ENCODE assay signal across 8 cellular contexts in genomic region chr1:115147928-115148327, GRCh38. TPM values are rescaled to one million over a fixed set of nuclear protein-coding genes. Genes with fewer than 3 reads are reported as not detected.
DNase-seq lines count a peak whose midpoint lies in the region; ATAC-seq and TF ChIP-seq lines count a peak whose summit lies in the region.
"Not testable (repeated sequence)": the region's sequence is repeated elsewhere in the genome, so short reads cannot be mapped to it uniquely, and the experiment has no call there.

No MANE protein-coding gene starts in this region.

- not testable (repeated sequence) for H3K36me3 Mint-ChIP-seq in GM23338 (ENCODE audit: low read depth); activated CD8-positive, alpha-beta T cell treated with anti-CD3 and anti-CD28 coated beads, Interleukin-2, amount 10 ng/mL, durations not matched to agents 7 days and 5 days (ENCODE audit: low read depth); activated naive CD8-positive, alpha-beta T cell treated with anti-CD3 and anti-CD28 coated beads, Interleukin-2, amount 50 U/mL, for 24 hours (ENCODE audit: low read depth); endodermal cell (ENCODE audit: low read depth); neural progenitor cell; type B pancreatic cell

- H3F3A ChIP-seq in GM23338 (replicated peaks; ENCODE audit: low read depth); neural progenitor cell (ENCODE audit: low read depth): not testable (repeated sequence)

- H3K36me3 ChIP-seq in GM23338 (ENCODE audit: insufficient read depth); KOPT-K1 (ENCODE audit: insufficient read depth, low read length); endodermal cell (ENCODE audit: control insufficient read depth, insufficient read depth, low read length); iPS-15b (ENCODE audit: control insufficient read depth, insufficient read depth, low read length); neural progenitor cell: not testable (repeated sequence)

- not testable (repeated sequence) for H3K4me1 Mint-ChIP-seq in GM23338; activated CD8-positive, alpha-beta T cell treated with anti-CD3 and anti-CD28 coated beads, Interleukin-2, amount 10 ng/mL, durations not matched to agents 7 days and 5 days (ENCODE audit: low read depth); activated naive CD8-positive, alpha-beta T cell treated with anti-CD3 and anti-CD28 coated beads, Interleukin-2, amount 50 U/mL, for 24 hours; endodermal cell; neural progenitor cell; type B pancreatic cell (ENCODE audit: unreplicated experiment)

- POLR2A ChIA-PET in activated CD8-positive, alpha-beta T cell treated with anti-CD3 and anti-CD28 coated beads, Interleukin-2, amount 10 ng/mL, durations not matched to agents 7 days and 5 days (lab: Charles Lee) = not testable (repeated sequence)

- H3K9me2 ChIP-seq in GM23338 (ENCODE audit: insufficient read depth) = not testable (repeated sequence)

- not testable (repeated sequence) for TF ChIP-seq CTCF in GM23338 (conservative IDR thresholded peaks at IDR 0.05; ENCODE audit: low read depth in 2 of 2); endodermal cell (conservative IDR thresholded peaks at IDR 0.05); neural progenitor cell (IDR thresholded peaks at IDR 0.05); type B pancreatic cell (conservative IDR thresholded peaks at IDR 0.05)

- not testable (repeated sequence) for H3K9ac ChIP-seq in endodermal cell (ENCODE audit: extremely low read depth, low read length, poor library complexity, severe bottlenecking); iPS-15b (ENCODE audit: low read depth, low read length); neural progenitor cell

- H4K20me1 ChIP-seq in GM23338 (replicated peaks; ENCODE audit: insufficient read depth); neural progenitor cell (ENCODE audit: low read depth): not testable (repeated sequence)

- H3K4me3 Mint-ChIP-seq in GM23338 (peak overlapping the region; percentile 83), endodermal cell (peak overlapping the region; percentile 76), neural progenitor cell (peak overlapping the region; percentile 77), type B pancreatic cell (peak overlapping the region; percentile 82)
- peak overlapping the region; percentile 18 for H3K4me3 Mint-ChIP-seq in activated CD8-positive, alpha-beta T cell treated with anti-CD3 and anti-CD28 coated beads, Interleukin-2, amount 10 ng/mL, durations not matched to agents 7 days and 5 days
- peak overlapping the region; percentile 61 for H3K4me3 Mint-ChIP-seq in activated naive CD8-positive, alpha-beta T cell treated with anti-CD3 and anti-CD28 coated beads, Interleukin-2, amount 50 U/mL, for 24 hours

- peak overlapping the region; percentile 66 for H3K4me3 ChIP-seq in GM23338
- H3K4me3 ChIP-seq in endodermal cell (ENCODE audit: low read length) = peak overlapping the region; percentile 53
- H3K4me3 ChIP-seq in iPS-15b (ENCODE audit: low read depth, low read length) = peak overlapping the region; percentile 56
- peak overlapping the region; percentile 33 for H3K4me3 ChIP-seq in neural progenitor cell

- not testable (repeated sequence) for H3K4me1 ChIP-seq in GM23338 (ENCODE audit: insufficient read depth); endodermal cell (ENCODE audit: control insufficient read depth, insufficient read depth, low read length); iPS-15b (ENCODE audit: control insufficient read depth, insufficient read depth, low read length); neural progenitor cell

- H3K9me3 ChIP-seq in KOPT-K1 (ENCODE audit: insufficient read depth, low read length, poor library complexity, severe bottlenecking); endodermal cell (ENCODE audit: control insufficient read depth, low read length); iPS-15b (ENCODE audit: control insufficient read depth, insufficient read depth, low read length); neural progenitor cell (ENCODE audit: low read depth): not testable (repeated sequence)

- not testable (repeated sequence) for H3K27me3 Mint-ChIP-seq in GM23338 (ENCODE audit: insufficient read depth, low read depth, poor library complexity); endodermal cell (ENCODE audit: insufficient read depth); neural progenitor cell (ENCODE audit: insufficient read depth, low read depth); type B pancreatic cell
- peaks cover 26% of the 10 kb centered on the region for H3K27me3 Mint-ChIP-seq in activated CD8-positive, alpha-beta T cell treated with anti-CD3 and anti-CD28 coated beads, Interleukin-2, amount 10 ng/mL, durations not matched to agents 7 days and 5 days (ENCODE audit: low read depth)
- peaks cover 19% of the 10 kb centered on the region for H3K27me3 Mint-ChIP-seq in activated naive CD8-positive, alpha-beta T cell treated with anti-CD3 and anti-CD28 coated beads, Interleukin-2, amount 50 U/mL, for 24 hours

- H3K27me3 ChIP-seq in GM23338 (ENCODE audit: insufficient read depth); endodermal cell (ENCODE audit: control insufficient read depth, insufficient read depth, low read length, poor library complexity, severe bottlenecking); iPS-15b (ENCODE audit: control insufficient read depth, insufficient read depth, low read length); neural progenitor cell: not testable (repeated sequence)

- not testable (repeated sequence) for H3K9me3 Mint-ChIP-seq in GM23338; activated CD8-positive, alpha-beta T cell treated with anti-CD3 and anti-CD28 coated beads, Interleukin-2, amount 10 ng/mL, durations not matched to agents 7 days and 5 days (ENCODE audit: insufficient read depth); activated naive CD8-positive, alpha-beta T cell treated with anti-CD3 and anti-CD28 coated beads, Interleukin-2, amount 50 U/mL, for 24 hours; endodermal cell; neural progenitor cell; type B pancreatic cell

- 5 to 11% methylated on average over 4 to 17 of the region's 22 CpGs for WGBS in endodermal cell (ENCODE audit: insufficient coverage in 1 of 2, insufficient read length in 1 of 2), 2 experiments

- not testable (repeated sequence) for H3K27ac ChIP-seq in GM23338 (ENCODE audit: low read depth); endodermal cell (ENCODE audit: low read depth, low read length); neural progenitor cell
- peak overlapping the region; percentile 13 for H3K27ac ChIP-seq in KOPT-K1 (ENCODE audit: low read depth, low read length, poor library complexity, severe bottlenecking)

- DNase-seq in GM23338 (ENCODE audit: low spot score); activated CD8-positive, alpha-beta T cell treated with anti-CD3 and anti-CD28 coated beads, Interleukin-2, amount 10 ng/mL, durations not matched to agents 7 days and 5 days; activated naive CD8-positive, alpha-beta T cell treated with anti-CD3 and anti-CD28 coated beads, Interleukin-2, amount 50 U/mL, for 24 hours; endodermal cell; neural progenitor cell (ENCODE audit: low spot score); type B pancreatic cell (ENCODE audit: extremely low spot score, unreplicated experiment): not testable (repeated sequence)

- CTCF ChIA-PET in activated CD8-positive, alpha-beta T cell treated with anti-CD3 and anti-CD28 coated beads, Interleukin-2, amount 10 ng/mL, durations not matched to agents 7 days and 5 days (lab: Charles Lee) = interaction anchor here (1.5 kb wide), 1 partner anchor 9 kb away, joined by 6 read pairs; no protein-coding TSS in a partner anchor

- H3K4me2 ChIP-seq in GM23338 = peak overlapping the region; percentile 81
- peak overlapping the region; percentile 57 for H3K4me2 ChIP-seq in neural progenitor cell

- H2AFZ ChIP-seq in GM23338 = peak overlapping the region; percentile 93
- peak overlapping the region; percentile 65 for H2AFZ ChIP-seq in neural progenitor cell (replicated peaks)

- H3K79me2 ChIP-seq in GM23338 (replicated peaks; ENCODE audit: insufficient read depth); neural progenitor cell (ENCODE audit: low read depth): not testable (repeated sequence)

- H3K27ac Mint-ChIP-seq in GM23338 = peak overlapping the region; percentile 88; the same call in 1 of the 2 replicates
- not testable (repeated sequence) for H3K27ac Mint-ChIP-seq in activated CD8-positive, alpha-beta T cell treated with anti-CD3 and anti-CD28 coated beads, Interleukin-2, amount 10 ng/mL, durations not matched to agents 7 days and 5 days; activated naive CD8-positive, alpha-beta T cell treated with anti-CD3 and anti-CD28 coated beads, Interleukin-2, amount 50 U/mL, for 24 hours; neural progenitor cell
- H3K27ac Mint-ChIP-seq in endodermal cell = peak overlapping the region; percentile 75
- H3K27ac Mint-ChIP-seq in type B pancreatic cell = peak overlapping the region; percentile 4

- ATAC-seq in GM23338; activated CD8-positive, alpha-beta T cell treated with anti-CD3 and anti-CD28 coated beads, Interleukin-2, amount 10 ng/mL, durations not matched to agents 7 days and 5 days; activated naive CD8-positive, alpha-beta T cell treated with anti-CD3 and anti-CD28 coated beads, Interleukin-2, amount 50 U/mL, for 24 hours: not testable (repeated sequence)

RNA-seq across cellular contexts. Expression of gene TSPAN2, which starts 58.6 kb away (rescaled TPM):
- total RNA-seq in GM23338 (2014; rRNA removed; shearing (Covaris generic)) = 11.8 and 15.0 TPM in 2 replicates
- 9.4 and 11.2 TPM in 2 replicates for polyA plus RNA-seq in GM23338 (2016; fragmentation: Nextera tagmentation; extraction: Ambion mirVana)
- total RNA-seq in activated CD8-positive, alpha-beta T cell treated with anti-CD3 and anti-CD28 coated beads, Interleukin-2, amount 10 ng/mL, durations not matched to agents 7 days and 5 days = under 1 TPM; 0.31 to 0.84 TPM
- total RNA-seq in endodermal cell (10 to 100 TPM in 1 of 2 donors, 1 to 10 TPM in 1; 7.1 to 10.7 TPM), neural progenitor cell (ENCODE audit: low replicate concordance) (19.0 and 19.7 TPM in 2 replicates), type B pancreatic cell (ENCODE audit: low replicate concordance) (29.6 and 32.4 TPM in 2 replicates)
- polyA plus RNA-seq in endodermal cell (2013, experiment 1 of 2) = 10.4 TPM
- polyA plus RNA-seq in endodermal cell (2013, experiment 2 of 2) = 9.3 TPM

Comparison
In these comparisons a context has a peak if more than half of its experiments do, and no peak if none do; other contexts are left out.
1. H3K4me3 Mint-ChIP-seq: peak in every context shown above with its lines; median percentile 83 in GM23338; 82 in type B pancreatic cell; 77 in neural progenitor cell; 76 in endodermal cell; 61 in activated naive CD8-positive, alpha-beta T cell treated with anti-CD3 and anti-CD28 coated beads, Interleukin-2, amount 50 U/mL, for 24 hours; 18 in activated CD8-positive, alpha-beta T cell treated with anti-CD3 and anti-CD28 coated beads, Interleukin-2, amount 10 ng/mL, durations not matched to agents 7 days and 5 days.